ENCODE assay signal across 1 cellular context in the genomic region with DNA sequence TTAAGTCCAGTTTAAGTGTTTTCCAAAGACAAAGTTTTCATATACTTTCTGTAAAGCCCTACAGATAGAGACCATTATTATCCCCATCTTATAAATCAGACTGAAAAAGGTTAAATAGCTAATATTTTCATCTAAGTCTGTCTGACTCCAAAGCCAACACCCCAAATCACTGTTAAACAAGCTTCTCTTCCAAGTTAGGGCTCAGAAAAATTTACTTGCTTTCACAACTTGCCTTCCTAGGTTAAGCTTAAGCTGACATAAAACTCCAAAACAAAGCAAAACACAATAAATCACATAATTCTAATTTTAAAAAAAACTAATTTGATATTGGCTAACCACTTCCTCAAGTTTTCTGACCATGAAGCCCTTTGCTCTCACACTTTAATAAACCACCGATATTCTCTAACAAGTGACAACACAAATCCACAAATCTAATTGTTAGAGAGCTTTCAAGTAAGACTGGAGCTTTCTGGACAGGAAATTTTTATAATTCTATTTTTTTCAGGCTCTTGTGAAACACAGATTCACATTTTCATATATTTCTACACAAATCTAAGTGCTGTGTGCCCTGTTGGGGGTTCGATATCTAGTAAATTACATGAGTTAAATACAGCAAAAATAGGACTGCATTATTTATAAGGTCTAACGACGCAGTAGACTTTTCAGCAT.
TF ChIP-seq lines count a peak whose summit lies in the region.

No MANE protein-coding gene starts in this region.

TF ChIP-seq in neural cell, 6 proteins besides CTCF, POLR2A, EP300 and RAD21 (continued from another document):
- TF ChIP-seq, protein P1, sequence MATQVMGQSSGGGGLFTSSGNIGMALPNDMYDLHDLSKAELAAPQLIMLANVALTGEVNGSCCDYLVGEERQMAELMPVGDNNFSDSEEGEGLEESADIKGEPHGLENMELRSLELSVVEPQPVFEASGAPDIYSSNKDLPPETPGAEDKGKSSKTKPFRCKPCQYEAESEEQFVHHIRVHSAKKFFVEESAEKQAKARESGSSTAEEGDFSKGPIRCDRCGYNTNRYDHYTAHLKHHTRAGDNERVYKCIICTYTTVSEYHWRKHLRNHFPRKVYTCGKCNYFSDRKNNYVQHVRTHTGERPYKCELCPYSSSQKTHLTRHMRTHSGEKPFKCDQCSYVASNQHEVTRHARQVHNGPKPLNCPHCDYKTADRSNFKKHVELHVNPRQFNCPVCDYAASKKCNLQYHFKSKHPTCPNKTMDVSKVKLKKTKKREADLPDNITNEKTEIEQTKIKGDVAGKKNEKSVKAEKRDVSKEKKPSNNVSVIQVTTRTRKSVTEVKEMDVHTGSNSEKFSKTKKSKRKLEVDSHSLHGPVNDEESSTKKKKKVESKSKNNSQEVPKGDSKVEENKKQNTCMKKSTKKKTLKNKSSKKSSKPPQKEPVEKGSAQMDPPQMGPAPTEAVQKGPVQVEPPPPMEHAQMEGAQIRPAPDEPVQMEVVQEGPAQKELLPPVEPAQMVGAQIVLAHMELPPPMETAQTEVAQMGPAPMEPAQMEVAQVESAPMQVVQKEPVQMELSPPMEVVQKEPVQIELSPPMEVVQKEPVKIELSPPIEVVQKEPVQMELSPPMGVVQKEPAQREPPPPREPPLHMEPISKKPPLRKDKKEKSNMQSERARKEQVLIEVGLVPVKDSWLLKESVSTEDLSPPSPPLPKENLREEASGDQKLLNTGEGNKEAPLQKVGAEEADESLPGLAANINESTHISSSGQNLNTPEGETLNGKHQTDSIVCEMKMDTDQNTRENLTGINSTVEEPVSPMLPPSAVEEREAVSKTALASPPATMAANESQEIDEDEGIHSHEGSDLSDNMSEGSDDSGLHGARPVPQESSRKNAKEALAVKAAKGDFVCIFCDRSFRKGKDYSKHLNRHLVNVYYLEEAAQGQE (IDR thresholded peaks at IDR 0.05; ENCODE audit: borderline replicate concordance): no peak
